1 cellular context compared by ENCODE assay signal in the genomic region with DNA sequence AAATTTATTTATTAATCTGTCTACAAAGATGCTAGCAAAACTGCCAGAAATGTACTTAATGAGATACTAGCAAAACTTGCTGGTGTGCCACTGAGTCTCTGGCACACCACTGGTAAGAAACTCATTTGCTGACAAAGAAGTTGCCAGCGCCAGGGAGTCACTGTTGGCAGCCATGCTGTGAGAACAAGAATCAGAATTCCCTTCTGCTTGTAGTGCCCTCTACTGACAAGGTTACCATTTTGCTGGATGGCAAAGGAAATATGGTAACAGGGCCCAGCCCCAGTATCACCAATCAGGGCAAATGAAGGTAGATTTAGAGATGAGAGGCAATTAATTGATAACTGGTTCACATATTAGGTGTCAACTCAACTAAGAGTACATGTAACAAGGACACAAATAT.
TF ChIP-seq lines count a peak whose summit lies in the region.

No MANE protein-coding gene starts in this region.

TF ChIP-seq in WTC11, 78 proteins besides CTCF, POLR2A, EP300 and RAD21 (continued from another document):
- TF ChIP-seq ARID4B (CRISPR knock-in tag; IDR thresholded peaks at IDR 0.05; ENCODE audit: borderline replicate concordance), result no peak
- TF ChIP-seq, protein P1, sequence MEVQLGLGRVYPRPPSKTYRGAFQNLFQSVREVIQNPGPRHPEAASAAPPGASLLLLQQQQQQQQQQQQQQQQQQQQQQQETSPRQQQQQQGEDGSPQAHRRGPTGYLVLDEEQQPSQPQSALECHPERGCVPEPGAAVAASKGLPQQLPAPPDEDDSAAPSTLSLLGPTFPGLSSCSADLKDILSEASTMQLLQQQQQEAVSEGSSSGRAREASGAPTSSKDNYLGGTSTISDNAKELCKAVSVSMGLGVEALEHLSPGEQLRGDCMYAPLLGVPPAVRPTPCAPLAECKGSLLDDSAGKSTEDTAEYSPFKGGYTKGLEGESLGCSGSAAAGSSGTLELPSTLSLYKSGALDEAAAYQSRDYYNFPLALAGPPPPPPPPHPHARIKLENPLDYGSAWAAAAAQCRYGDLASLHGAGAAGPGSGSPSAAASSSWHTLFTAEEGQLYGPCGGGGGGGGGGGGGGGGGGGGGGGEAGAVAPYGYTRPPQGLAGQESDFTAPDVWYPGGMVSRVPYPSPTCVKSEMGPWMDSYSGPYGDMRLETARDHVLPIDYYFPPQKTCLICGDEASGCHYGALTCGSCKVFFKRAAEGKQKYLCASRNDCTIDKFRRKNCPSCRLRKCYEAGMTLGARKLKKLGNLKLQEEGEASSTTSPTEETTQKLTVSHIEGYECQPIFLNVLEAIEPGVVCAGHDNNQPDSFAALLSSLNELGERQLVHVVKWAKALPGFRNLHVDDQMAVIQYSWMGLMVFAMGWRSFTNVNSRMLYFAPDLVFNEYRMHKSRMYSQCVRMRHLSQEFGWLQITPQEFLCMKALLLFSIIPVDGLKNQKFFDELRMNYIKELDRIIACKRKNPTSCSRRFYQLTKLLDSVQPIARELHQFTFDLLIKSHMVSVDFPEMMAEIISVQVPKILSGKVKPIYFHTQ (CRISPR knock-in tag; IDR thresholded peaks at IDR 0.05), result no peak
- TF ChIP-seq NR2C2 (CRISPR knock-in tag; IDR thresholded peaks at IDR 0.05), result no peak
- TF ChIP-seq ZSCAN18 (CRISPR knock-in tag; IDR thresholded peaks at IDR 0.05), result no peak
- TF ChIP-seq TP53 (CRISPR knock-in tag; IDR thresholded peaks at IDR 0.05), result no peak
- no peak for TF ChIP-seq NFYB (CRISPR knock-in tag; conservative IDR thresholded peaks at IDR 0.05; ENCODE audit: low read depth)
